In the genomic region with DNA sequence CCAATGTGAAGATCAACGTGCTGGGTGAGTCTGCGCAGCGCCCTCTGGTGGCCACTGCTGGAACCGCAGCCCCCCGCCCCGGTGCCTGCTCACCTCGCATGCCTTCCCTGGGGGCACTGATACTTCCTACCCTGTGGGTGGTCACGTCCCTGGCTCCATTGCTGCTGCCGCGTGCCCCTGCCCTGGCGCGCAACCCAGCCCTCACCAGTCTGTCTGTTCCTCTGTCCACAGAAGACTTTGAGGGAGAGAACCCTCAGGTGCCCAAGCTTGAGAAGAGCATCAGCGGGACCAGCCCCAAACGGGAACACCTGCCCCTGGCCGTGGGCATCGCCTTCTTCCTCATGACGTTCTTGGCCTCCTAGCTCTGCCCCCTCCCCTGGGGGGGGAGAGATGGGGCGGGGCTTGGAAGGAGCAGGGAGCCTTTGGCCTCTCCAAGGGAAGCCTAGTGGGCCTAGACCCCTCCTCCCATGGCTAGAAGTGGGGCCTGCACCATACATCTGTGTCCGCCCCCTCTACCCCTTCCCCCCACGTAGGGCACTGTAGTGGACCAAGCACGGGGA, we compare ENCODE assay signal across 1 cellular context.
TF ChIP-seq lines count a peak whose summit lies in the region.

No MANE protein-coding gene starts in this region.

TF ChIP-seq in endothelial cell of umbilical vein, 7 proteins besides CTCF, POLR2A, EP300 and RAD21:
- TF ChIP-seq, protein P1, sequence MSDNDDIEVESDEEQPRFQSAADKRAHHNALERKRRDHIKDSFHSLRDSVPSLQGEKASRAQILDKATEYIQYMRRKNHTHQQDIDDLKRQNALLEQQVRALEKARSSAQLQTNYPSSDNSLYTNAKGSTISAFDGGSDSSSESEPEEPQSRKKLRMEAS (IDR thresholded peaks at IDR 0.05; ENCODE audit: insufficient read depth, insufficient read length) = no peak
- TF ChIP-seq JUN (IDR thresholded peaks at IDR 0.05; ENCODE audit: borderline replicate concordance, insufficient read depth, insufficient read length, low read depth) (no peak), POLR2AphosphoS5 (IDR thresholded peaks at IDR 0.05; ENCODE audit: insufficient read depth, low read depth, low read length) (no peak), EZH2 (IDR thresholded peaks at IDR 0.05; ENCODE audit: borderline replicate concordance, low read depth, low read length, severe bottlenecking) (no peak), GATA2 (IDR thresholded peaks at IDR 0.05; ENCODE audit: insufficient read depth, insufficient read length, low read depth, low read length) (no peak), MYC (IDR thresholded peaks at IDR 0.05; ENCODE audit: low read depth, low read length) (no peak)
TF ChIP-seq in endothelial cell of umbilical vein: peak in this region for 0.
